ENCODE assay signal across 13 cellular contexts in the genomic region with DNA sequence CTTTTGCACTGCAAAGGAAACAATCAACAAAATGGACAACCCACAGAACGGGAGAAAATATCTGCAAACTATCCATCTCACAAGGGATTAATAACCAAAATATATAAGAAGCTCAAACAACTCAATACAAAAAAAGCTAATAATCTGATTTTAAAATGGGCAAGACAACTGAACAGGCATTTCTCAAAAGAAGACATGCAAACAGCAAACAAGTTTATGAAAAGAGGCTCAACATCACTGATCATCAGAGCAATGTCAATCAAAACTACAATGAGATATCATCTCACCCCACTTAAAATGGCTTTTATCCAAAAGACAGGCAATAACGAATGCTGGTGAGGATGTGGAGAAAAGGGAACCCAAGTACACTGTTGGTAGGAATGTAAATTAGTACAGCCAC. TPM values are rescaled to one million over a fixed set of nuclear protein-coding genes. Genes with fewer than 3 reads are reported as not detected.
DNase-seq lines count a peak whose midpoint lies in the region; ATAC-seq and TF ChIP-seq lines count a peak whose summit lies in the region.
"Had no signal": no experiment of that assay in that cellular context is flagged by ENCODE, and none has a peak within 500 bp of the region (broad histone marks: within the 10 kb centered on the region; RNA-seq: fewer than 3 reads in every experiment).

No MANE protein-coding gene starts in this region.

- peaks cover 12 to 18% of the 10 kb centered on the region in 2 donors for H3K36me3 Mint-ChIP-seq in activated T-cell treated with anti-CD3 and anti-CD28 coated beads, Interleukin-2, amount 50 U/mL, for 72 hours (ENCODE audit: insufficient read depth in 2 of 2)
- peaks cover 90% of the 10 kb centered on the region for H3K36me3 Mint-ChIP-seq in CD4-positive, alpha-beta T cell (ENCODE audit: low read depth)
- H3K36me3 Mint-ChIP-seq in activated CD8-positive, alpha-beta T cell treated with anti-CD3 and anti-CD28 coated beads for 36 hours (ENCODE audit: low read depth), result peaks cover 36% of the 10 kb centered on the region
- peaks cover 94% of the 10 kb centered on the region for H3K36me3 Mint-ChIP-seq in effector memory CD8-positive, alpha-beta T cell (ENCODE audit: insufficient read depth)

- H3K9me3 Mint-ChIP-seq in activated T-cell treated with anti-CD3 and anti-CD28 coated beads, Interleukin-2, amount 50 U/mL, for 72 hours, result peaks cover 0 to 6% of the 10 kb centered on the region in 2 donors
- H3K9me3 Mint-ChIP-seq in CD4-positive, alpha-beta T cell, result no peaks in the 10 kb centered on the region
- H3K9me3 Mint-ChIP-seq in activated CD8-positive, alpha-beta T cell treated with anti-CD3 and anti-CD28 coated beads for 36 hours, result peaks cover 2% of the 10 kb centered on the region
- no peaks in the 10 kb centered on the region for H3K9me3 Mint-ChIP-seq in effector memory CD8-positive, alpha-beta T cell

- intact Hi-C loops in CD4-positive, alpha-beta T cell (cut with DNase I, micrococcal nuclease), result no loop called here
- intact Hi-C loops in activated CD8-positive, alpha-beta T cell treated with anti-CD3 and anti-CD28 coated beads for 36 hours (cut with micrococcal nuclease), result no loop called here
- intact Hi-C loops in Right ventricle myocardium inferior (cut with DNase I), result loop anchor here (5.0 kb wide), 1 partner anchor 47 kb away; no protein-coding TSS in a partner anchor

- no peak for ATAC-seq in activated T-cell treated with anti-CD3 and anti-CD28 coated beads, Interleukin-2, amount 50 U/mL, for 72 hours (replicated peaks in 1 of 2)
- no peak for ATAC-seq in CD4-positive, alpha-beta T cell (ENCODE audit: poor library complexity)
- ATAC-seq in activated CD8-positive, alpha-beta T cell treated with anti-CD3 and anti-CD28 coated beads for 36 hours, result no peak
- ATAC-seq in effector memory CD8-positive, alpha-beta T cell (replicated peaks), result no peak
- ATAC-seq in Right ventricle myocardium inferior, result no peak
- ATAC-seq: HCT116, HepG2 had no signal

- H3K27me3 Mint-ChIP-seq in activated T-cell treated with anti-CD3 and anti-CD28 coated beads, Interleukin-2, amount 50 U/mL, for 72 hours (ENCODE audit: low read depth), result no peaks in the 10 kb centered on the region
- no peaks in the 10 kb centered on the region for H3K27me3 Mint-ChIP-seq in CD4-positive, alpha-beta T cell
- no peaks in the 10 kb centered on the region for H3K27me3 Mint-ChIP-seq in activated CD8-positive, alpha-beta T cell treated with anti-CD3 and anti-CD28 coated beads for 36 hours
- H3K27me3 Mint-ChIP-seq in effector memory CD8-positive, alpha-beta T cell, result no peaks in the 10 kb centered on the region

- DNase-seq in activated T-cell treated with anti-CD3 and anti-CD28 coated beads, Interleukin-2, amount 50 U/mL, for 72 hours, result no peak
- no peak for DNase-seq in activated T-cell treated with anti-CD3 and anti-CD28 coated beads for 4 hours
- no peak for DNase-seq in CD4-positive, alpha-beta T cell
- no peak for DNase-seq in activated CD8-positive, alpha-beta T cell treated with anti-CD3 and anti-CD28 coated beads for 36 hours
- no peak for DNase-seq in effector memory CD8-positive, alpha-beta T cell
- no peak for DNase-seq in NCI-H345 (lab: John Stamatoyannopoulos, UW)
- no peak for DNase-seq in Right ventricle myocardium inferior (ENCODE audit: missing footprints)
- DNase-seq: 8988T, DMS53, GF-D8 had no signal

- no peaks in the 10 kb centered on the region for H3K27me3 ChIP-seq in CD4-positive, alpha-beta T cell (ENCODE audit: control insufficient read depth, insufficient read depth, low read length)
- H3K27me3 ChIP-seq: BLaER1 treated with 17β-estradiol and CSF1 and Interleukin-3, amounts not matched to agents 10 nM and 100 nM had no signal

- no peaks in the 10 kb centered on the region for H3K9me3 ChIP-seq in CD4-positive, alpha-beta T cell (ENCODE audit: control insufficient read depth, low read length)

- POLR2A ChIA-PET in CD4-positive, alpha-beta T cell (lab: Charles Lee), result no interaction called here
- POLR2A ChIA-PET in activated CD8-positive, alpha-beta T cell treated with anti-CD3 and anti-CD28 coated beads for 36 hours (lab: Charles Lee), result interaction anchor here (0.6 kb wide), 1 partner anchor 1806 kb away, joined by 3 read pairs; no protein-coding TSS in a partner anchor

- no peak for TF ChIP-seq CTCF in CD4-positive, alpha-beta T cell (IDR thresholded peaks at IDR 0.05)
- TF ChIP-seq CTCF in activated CD8-positive, alpha-beta T cell treated with anti-CD3 and anti-CD28 coated beads for 36 hours (IDR thresholded peaks at IDR 0.05), result no peak

- no peak overlapping the region for H3K27ac ChIP-seq in CD4-positive, alpha-beta T cell (ENCODE audit: low read depth, low read length)
- H3K27ac ChIP-seq: BLaER1 treated with 17β-estradiol and CSF1 and Interleukin-3, amounts not matched to agents 10 nM and 100 nM had no signal

- no peaks in the 10 kb centered on the region for H3K4me1 Mint-ChIP-seq in activated T-cell treated with anti-CD3 and anti-CD28 coated beads, Interleukin-2, amount 50 U/mL, for 72 hours (ENCODE audit: low read depth)
- H3K4me1 Mint-ChIP-seq in CD4-positive, alpha-beta T cell (ENCODE audit: low read depth), result peaks cover 5% of the 10 kb centered on the region
- peaks cover 11% of the 10 kb centered on the region for H3K4me1 Mint-ChIP-seq in activated CD8-positive, alpha-beta T cell treated with anti-CD3 and anti-CD28 coated beads for 36 hours (ENCODE audit: low read depth)
- peaks cover 5 to 30% of the 10 kb centered on the region in 2 donors for H3K4me1 Mint-ChIP-seq in effector memory CD8-positive, alpha-beta T cell (ENCODE audit: low read depth in 2 of 2)

- H3K4me3 Mint-ChIP-seq in activated T-cell treated with anti-CD3 and anti-CD28 coated beads, Interleukin-2, amount 50 U/mL, for 72 hours, result no peak overlapping the region
- H3K4me3 Mint-ChIP-seq in CD4-positive, alpha-beta T cell, result no peak overlapping the region
- no peak overlapping the region for H3K4me3 Mint-ChIP-seq in activated CD8-positive, alpha-beta T cell treated with anti-CD3 and anti-CD28 coated beads for 36 hours
- no peak overlapping the region for H3K4me3 Mint-ChIP-seq in effector memory CD8-positive, alpha-beta T cell

- CTCF ChIA-PET in CD4-positive, alpha-beta T cell (lab: Charles Lee), result interaction anchor here (0.6 kb wide), 1 partner anchor 34 kb away, joined by 4 read pairs; no protein-coding TSS in a partner anchor
- CTCF ChIA-PET in activated CD8-positive, alpha-beta T cell treated with anti-CD3 and anti-CD28 coated beads for 36 hours (lab: Charles Lee), result no interaction called here

- peak overlapping the region; percentile 54 for H3K27ac Mint-ChIP-seq in activated T-cell treated with anti-CD3 and anti-CD28 coated beads, Interleukin-2, amount 50 U/mL, for 72 hours
- peak overlapping the region; percentile 57 for H3K27ac Mint-ChIP-seq in CD4-positive, alpha-beta T cell
- H3K27ac Mint-ChIP-seq in activated CD8-positive, alpha-beta T cell treated with anti-CD3 and anti-CD28 coated beads for 36 hours, result peak overlapping the region; percentile 20
- H3K27ac Mint-ChIP-seq in effector memory CD8-positive, alpha-beta T cell, result peak overlapping the region; percentile 20 to 82

RNA-seq across cellular contexts. Expression of gene SYNRG, which starts 34.8 kb away (rescaled TPM):
- total RNA-seq in activated T-cell treated with anti-CD3 and anti-CD28 coated beads, Interleukin-2, amount 50 U/mL, for 72 hours, result 10 to 100 TPM; 63.2 to 69.5 TPM
- total RNA-seq in CD4-positive, alpha-beta T cell, result 10 to 100 TPM; 40.0 to 45.8 TPM
- 10 to 100 TPM; 35.4 to 43.1 TPM for total RNA-seq in activated CD8-positive, alpha-beta T cell treated with anti-CD3 and anti-CD28 coated beads for 36 hours
- total RNA-seq in Right ventricle myocardium inferior, result 32.2 TPM
